ENCODE assay signal across 14 cellular contexts in the genomic region with DNA sequence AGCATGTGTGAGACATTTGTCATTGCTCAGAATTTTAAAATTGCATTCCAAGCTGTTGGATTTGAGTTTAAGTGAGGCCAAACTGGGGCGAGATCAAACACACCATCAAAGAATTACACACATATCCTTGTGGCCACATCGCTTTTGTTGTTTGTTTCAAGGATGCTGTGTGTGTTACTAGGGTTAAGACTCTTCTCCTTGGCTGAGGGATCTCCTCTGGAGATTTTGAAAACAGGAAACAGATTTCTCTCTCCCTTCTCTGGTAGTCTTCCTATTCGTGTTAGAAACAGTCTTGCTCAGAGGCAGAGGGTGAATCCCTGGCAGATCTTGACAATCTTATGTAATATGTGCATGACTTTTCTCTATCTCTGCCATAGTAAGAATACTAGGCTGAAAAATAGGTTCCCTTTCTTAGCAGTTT.
DNase-seq lines count a peak whose midpoint lies in the region; ATAC-seq and TF ChIP-seq lines count a peak whose summit lies in the region.
"Had no signal": no experiment of that assay in that cellular context is flagged by ENCODE, and none has a peak within 500 bp of the region (broad histone marks: within the 10 kb centered on the region; RNA-seq: fewer than 3 reads in every experiment).

No MANE protein-coding gene starts in this region.

- peaks cover 59% of the 10 kb centered on the region for H3K36me3 Mint-ChIP-seq in HFFc6 (ENCODE audit: low read depth)
- peaks cover 12 to 46% of the 10 kb centered on the region in 2 donors for H3K36me3 Mint-ChIP-seq in activated naive CD4-positive, alpha-beta T cell treated with anti-CD3 and anti-CD28 coated beads, Interleukin-2, amount 50 U/mL, for 72 hours

- 0 out of 2 replicates have a peak overlapping the region, but pooled peaks have one; percentile 1 for H3K4me3 Mint-ChIP-seq in HFFc6
- H3K4me3 Mint-ChIP-seq: activated CD4-positive, alpha-beta memory T cell treated with anti-CD3 and anti-CD28 coated beads for 36 hours; B cell had no signal

- H3K4me3 ChIP-seq in ACC112 (ENCODE audit: low read depth, low read length) (no peak overlapping the region), gastroesophageal sphincter (no peak overlapping the region)
- H3K4me3 ChIP-seq: ascending aorta, SJCRH30 had no signal

- H2AFZ ChIP-seq in ACC112 (ENCODE audit: low read length, unreplicated experiment), result no peak overlapping the region
- H2AFZ ChIP-seq: parathyroid adenoma had no signal

- H3K27ac ChIP-seq in ACC112 (ENCODE audit: low read depth, low read length), result 0 out of 2 replicates have a peak overlapping the region, but pooled peaks have one; percentile 0
- no peak overlapping the region for H3K27ac ChIP-seq in gastroesophageal sphincter
- H3K27ac ChIP-seq: ascending aorta, parathyroid adenoma, SJCRH30 had no signal

- H3K4me1 ChIP-seq in ACC112 (ENCODE audit: control insufficient read depth, insufficient read depth, low read length, unreplicated experiment) (peaks cover 15% of the 10 kb centered on the region), gastroesophageal sphincter (peaks cover 0 to under 1% (median 0%) of the 10 kb centered on the region in 3 donors)
- H3K4me1 ChIP-seq: ascending aorta, parathyroid adenoma, SJCRH30 had no signal

- no peaks in the 10 kb centered on the region for H3K79me2 ChIP-seq in ACC112 (ENCODE audit: control insufficient read depth, insufficient read depth, low read length, unreplicated experiment)
- H3K79me2 ChIP-seq: parathyroid adenoma had no signal

- no peak for ATAC-seq in activated naive CD4-positive, alpha-beta T cell treated with anti-CD3 and anti-CD28 coated beads, Interleukin-2, amount 50 U/mL, for 72 hours
- ATAC-seq in gastroesophageal sphincter (peak; percentile 31), HG03095 (IDR thresholded peaks at IDR 0.05; ENCODE audit: unreplicated experiment) (no peak)

- H3K27me3 Mint-ChIP-seq in HFFc6 (ENCODE audit: insufficient read depth), result peaks cover 2% of the 10 kb centered on the region; the same call in 1 of the 2 replicates
- H3K27me3 Mint-ChIP-seq: activated CD4-positive, alpha-beta memory T cell treated with anti-CD3 and anti-CD28 coated beads for 36 hours; B cell had no signal

- peaks cover 41% of the 10 kb centered on the region for H3K4me1 Mint-ChIP-seq in HFFc6 (ENCODE audit: low read depth)

- TF ChIP-seq CTCF in HFFc6 (IDR thresholded peaks at IDR 0.05), result no peak
- no peak for TF ChIP-seq CTCF in gastroesophageal sphincter (IDR thresholded peaks at IDR 0.05)

- peak overlapping the region; percentile 75 for H3K27ac Mint-ChIP-seq in HFFc6
- peak overlapping the region; percentile 34 to 79 for H3K27ac Mint-ChIP-seq in activated naive CD4-positive, alpha-beta T cell treated with anti-CD3 and anti-CD28 coated beads, Interleukin-2, amount 50 U/mL, for 72 hours
- H3K27ac Mint-ChIP-seq: activated CD4-positive, alpha-beta memory T cell treated with anti-CD3 and anti-CD28 coated beads for 36 hours had no signal

- DNase-seq in HFFc6 (peak; percentile 57), NCI-H1417 treated with DMSO at 0.1 percent for 48 hours (lab: John Stamatoyannopoulos, UW) (no peak), NCI-H1048 (lab: John Stamatoyannopoulos, UW) (no peak)
- peak in 1 of 2 donors; percentile 1 for DNase-seq in activated naive CD4-positive, alpha-beta T cell treated with anti-CD3 and anti-CD28 coated beads, Interleukin-2, amount 50 U/mL, for 72 hours (ENCODE audit: low spot score in 2 of 2)
- DNase-seq in activated CD4-positive, CD25-positive, alpha-beta regulatory T cell (lab: John Stamatoyannopoulos, UW), result no peak
- DNase-seq: activated CD4-positive, alpha-beta memory T cell treated with anti-CD3 and anti-CD28 coated beads for 36 hours; NCI-H446; SJCRH30 had no signal

- no peak for TF ChIP-seq EP300 in gastroesophageal sphincter (IDR thresholded peaks at IDR 0.05)

- no peaks in the 10 kb centered on the region for H3K9me3 Mint-ChIP-seq in HFFc6
- H3K9me3 Mint-ChIP-seq in activated naive CD4-positive, alpha-beta T cell treated with anti-CD3 and anti-CD28 coated beads, Interleukin-2, amount 50 U/mL, for 72 hours, result no peaks in the 10 kb centered on the region
- H3K9me3 Mint-ChIP-seq: activated CD4-positive, alpha-beta memory T cell treated with anti-CD3 and anti-CD28 coated beads for 36 hours had no signal

- 49 to 58% methylated on average over 3 of the region's 3 CpGs for WGBS in gastroesophageal sphincter (ENCODE audit: low coverage in 1 of 2), 2 donors

- no peaks in the 10 kb centered on the region for H3K9me3 ChIP-seq in gastroesophageal sphincter
- H3K9me3 ChIP-seq: ascending aorta, SJCRH30 had no signal

- peaks cover 18% of the 10 kb centered on the region for H3K36me3 ChIP-seq in ACC112 (ENCODE audit: insufficient read depth, low read length)
- H3K36me3 ChIP-seq in gastroesophageal sphincter, result peaks cover 5 to 37% of the 10 kb centered on the region in 2 donors

- TF ChIP-seq POLR2A in gastroesophageal sphincter (IDR thresholded peaks at IDR 0.05), result no peak

- H3K27me3 ChIP-seq in ACC112 (ENCODE audit: insufficient read depth, low read length) (no peaks in the 10 kb centered on the region), gastroesophageal sphincter (no peaks in the 10 kb centered on the region)
- H3K27me3 ChIP-seq: ascending aorta, SJCRH30 had no signal
